ENCODE assay signal across 23 cellular contexts in the genomic region with DNA sequence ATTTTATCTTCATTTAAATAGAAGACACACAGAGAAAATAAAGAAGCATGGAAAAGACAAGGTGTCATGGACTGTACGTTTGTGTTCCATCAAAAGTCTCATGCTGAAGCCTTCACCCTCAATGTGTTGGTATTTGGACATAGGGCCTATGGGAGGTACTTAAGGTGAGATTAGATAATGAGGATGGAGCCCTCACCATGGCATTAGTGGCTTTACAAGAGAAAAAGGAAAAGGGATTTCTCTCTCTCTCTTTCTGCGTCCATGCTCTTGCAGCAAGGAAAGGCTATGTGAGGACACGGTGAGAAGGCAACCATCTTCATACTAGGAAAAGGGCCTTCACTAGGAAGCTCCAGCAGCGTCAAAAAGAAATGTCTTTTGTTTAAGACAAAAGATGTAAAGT.
"Had no signal": no experiment of that assay in that cellular context is flagged by ENCODE, and none has a peak within 500 bp of the region (broad histone marks: within the 10 kb centered on the region; RNA-seq: fewer than 3 reads in every experiment).

No MANE protein-coding gene starts in this region.

- ATAC-seq: activated CD4-positive, CD25-positive, alpha-beta regulatory T cell treated with anti-CD3 and anti-CD28 coated beads, Interleukin-2, amount 50 U/mL, for 24 hours; activated naive CD8-positive, alpha-beta T cell treated with anti-CD3 and anti-CD28 coated beads, Interleukin-2, amount 50 U/mL, for 24 hours; activated T-cell treated with anti-CD3 and anti-CD28 coated beads, Interleukin-2, amount 50 U/mL, for 4 hours; esophagus mucosa; gastroesophageal sphincter; heart right ventricle; left lobe of liver; T-cell had no signal

- H3K4me1 ChIP-seq: colonic mucosa, gastroesophageal sphincter, heart right ventricle, prostate gland, right atrium auricular region, thyroid gland had no signal

- H3K4me1 Mint-ChIP-seq: activated CD4-positive, alpha-beta T cell treated with anti-CD3 and anti-CD28 coated beads, Interleukin-2, amount 10 ng/mL, durations not matched to agents 7 days and 5 days; activated naive CD8-positive, alpha-beta T cell treated with anti-CD3 and anti-CD28 coated beads, Interleukin-2, amount 50 U/mL, for 24 hours; central memory CD8-positive, alpha-beta T cell; T-cell had no signal

- H3K4me3 ChIP-seq: colonic mucosa, gastroesophageal sphincter, heart right ventricle, prostate gland, right atrium auricular region, thyroid gland had no signal

- H3K27me3 ChIP-seq: brain microvascular endothelial cell, colonic mucosa, gastroesophageal sphincter, heart right ventricle, right atrium auricular region, thyroid gland had no signal

- H3K27ac Mint-ChIP-seq: activated CD4-positive, alpha-beta T cell treated with anti-CD3 and anti-CD28 coated beads, Interleukin-2, amount 10 ng/mL, durations not matched to agents 7 days and 5 days; activated naive CD4-positive, alpha-beta T cell treated with anti-CD3 and anti-CD28 coated beads for 36 hours; activated naive CD8-positive, alpha-beta T cell treated with anti-CD3 and anti-CD28 coated beads, Interleukin-2, amount 50 U/mL, for 24 hours; T-cell had no signal

- H3K4me3 Mint-ChIP-seq: activated CD4-positive, alpha-beta T cell treated with anti-CD3 and anti-CD28 coated beads, Interleukin-2, amount 10 ng/mL, durations not matched to agents 7 days and 5 days; activated naive CD4-positive, alpha-beta T cell treated with anti-CD3 and anti-CD28 coated beads for 36 hours; activated naive CD8-positive, alpha-beta T cell treated with anti-CD3 and anti-CD28 coated beads, Interleukin-2, amount 50 U/mL, for 24 hours; activated T-cell treated with anti-CD3 and anti-CD28 coated beads, Interleukin-2, amount 50 U/mL, for 4 hours; central memory CD8-positive, alpha-beta T cell; T-cell had no signal

- H3K36me3 Mint-ChIP-seq: T-cell had no signal

- H3K9me3 ChIP-seq: colonic mucosa, gastroesophageal sphincter, prostate gland, right atrium auricular region, thyroid gland had no signal

- H3K36me3 ChIP-seq: brain microvascular endothelial cell, colonic mucosa, gastroesophageal sphincter, heart right ventricle, prostate gland, right atrium auricular region, thyroid gland had no signal

- H3K27ac ChIP-seq: brain microvascular endothelial cell, colonic mucosa, gastroesophageal sphincter, heart right ventricle, prostate gland, right atrium auricular region, thyroid gland had no signal

- H3K27me3 Mint-ChIP-seq: activated CD4-positive, alpha-beta T cell treated with anti-CD3 and anti-CD28 coated beads, Interleukin-2, amount 10 ng/mL, durations not matched to agents 7 days and 5 days; activated naive CD8-positive, alpha-beta T cell treated with anti-CD3 and anti-CD28 coated beads, Interleukin-2, amount 50 U/mL, for 24 hours; central memory CD8-positive, alpha-beta T cell; T-cell had no signal

- DNase-seq: activated CD4-positive, alpha-beta T cell treated with anti-CD3 and anti-CD28 coated beads, Interleukin-2, amount 10 ng/mL, durations not matched to agents 7 days and 5 days; activated CD8-positive, alpha-beta memory T cell treated with anti-CD3 and anti-CD28 coated beads, Interleukin-2, amount 50 U/mL, for 4 hours; activated naive CD4-positive, alpha-beta T cell treated with anti-CD3 and anti-CD28 coated beads for 36 hours; activated naive CD8-positive, alpha-beta T cell treated with anti-CD3 and anti-CD28 coated beads, Interleukin-2, amount 50 U/mL, for 24 hours; activated T-cell treated with anti-CD3 and anti-CD28 coated beads, Interleukin-2, amount 50 U/mL, for 4 hours; anterior cingulate cortex; brain microvascular endothelial cell; colonic mucosa; heart right ventricle; kidney; mammary epithelial cell; stimulated activated CD4-positive, alpha-beta T cell treated with anti-CD3 and anti-CD28 coated beads, Interleukin-2, amount 100 ng/mL, for 24 hours; stimulated activated naive CD4-positive, alpha-beta T cell treated with Interleukin-2 at 50 U/mL for 16 hours; T-cell; T-helper 9 cell; thyroid gland had no signal

- H3K9me3 Mint-ChIP-seq: central memory CD8-positive, alpha-beta T cell had no signal
